In the genomic region with DNA sequence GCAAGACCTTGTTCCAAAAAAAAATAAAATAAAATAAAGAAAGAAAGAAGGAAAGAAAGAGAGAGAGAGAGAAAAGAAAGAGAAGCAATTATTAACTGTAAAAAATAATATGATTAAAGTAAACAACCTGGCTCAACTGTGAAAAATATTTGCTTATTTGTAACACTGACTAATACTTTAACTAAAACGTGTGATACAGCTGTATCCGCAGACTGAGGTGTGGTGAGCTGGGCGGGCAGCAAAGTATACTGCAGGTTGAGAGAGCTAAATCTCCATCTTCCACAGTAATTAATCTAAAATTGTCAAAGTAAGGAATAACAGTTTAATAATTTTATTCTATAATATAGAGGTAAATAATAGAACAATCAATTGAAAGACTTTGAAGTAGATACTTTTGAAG, we compare ENCODE assay signal across 21 cellular contexts.
"Had no signal": no experiment of that assay in that cellular context is flagged by ENCODE, and none has a peak within 500 bp of the region (broad histone marks: within the 10 kb centered on the region; RNA-seq: fewer than 3 reads in every experiment).

No MANE protein-coding gene starts in this region.

- DNase-seq: colonic mucosa; cortex of kidney; effector CD8-positive, alpha-beta T cell; effector memory CD8-positive, alpha-beta T cell; endodermal cell; erythroblast; esophagus squamous epithelium; foreskin fibroblast; foreskin melanocyte; gastrocnemius medialis; glutamatergic neuron; head of caudate nucleus; heart right ventricle; hippocampal formation; left cardiac atrium; left lung; left ventricle myocardium superior; lower lobe of right lung; mesenchymal stem cell; mucosa of descending colon; naive B cell had no signal

- ATAC-seq: effector memory CD8-positive, alpha-beta T cell; gastrocnemius medialis; heart right ventricle; left cardiac atrium; left lung; left ventricle myocardium superior; lower lobe of right lung; mucosa of descending colon had no signal
